In the genomic region with DNA sequence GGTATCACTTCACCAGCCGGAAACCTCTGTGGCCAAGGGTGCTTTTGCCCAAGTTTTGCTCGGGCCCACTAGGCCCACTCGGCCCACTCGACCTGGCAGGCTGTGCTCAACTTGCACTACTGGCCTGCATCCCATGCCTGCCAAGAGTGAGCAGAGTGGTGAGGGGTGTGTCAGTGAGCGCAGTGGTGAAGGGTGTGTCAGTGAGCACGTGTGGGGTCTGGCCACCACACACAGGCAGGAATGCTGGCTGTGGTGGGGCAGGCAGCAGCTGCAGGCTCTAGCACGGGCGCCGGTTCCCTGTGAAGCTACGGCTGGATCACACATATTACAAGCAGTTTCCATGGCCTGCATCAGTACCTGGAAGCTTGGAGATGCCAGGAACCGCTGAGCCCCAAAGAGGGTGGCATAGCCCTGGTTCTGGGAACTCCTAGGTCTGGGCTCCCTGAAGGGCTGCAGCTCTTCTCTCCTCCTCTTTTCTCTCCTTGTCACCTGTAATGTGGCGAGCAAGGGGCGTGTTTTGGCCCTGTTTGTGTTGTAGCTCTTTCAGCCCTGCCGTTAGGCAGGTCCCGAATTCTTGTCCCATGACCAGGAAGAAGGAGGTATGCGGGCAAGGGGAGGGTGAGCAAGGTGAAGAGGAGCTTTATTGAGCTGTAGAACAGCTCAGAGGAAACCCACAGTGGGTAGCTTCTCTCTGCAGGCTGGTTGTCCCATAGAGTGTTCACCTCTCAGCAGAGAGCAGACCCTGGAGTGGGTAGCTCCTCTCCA, we compare ENCODE assay signal across 19 cellular contexts. TPM values are rescaled to one million over a fixed set of nuclear protein-coding genes. Genes with fewer than 3 reads are reported as not detected.
DNase-seq lines count a peak whose midpoint lies in the region; ATAC-seq and TF ChIP-seq lines count a peak whose summit lies in the region.
"Had no signal": no experiment of that assay in that cellular context is flagged by ENCODE, and none has a peak within 500 bp of the region (broad histone marks: within the 10 kb centered on the region; RNA-seq: fewer than 3 reads in every experiment).

No MANE protein-coding gene starts in this region.

- H3K9me3 ChIP-seq in Panc1 (ENCODE audit: control insufficient read depth, insufficient read depth, low read depth, low read length) (no peaks in the 10 kb centered on the region), trophoblast cell (ENCODE audit: insufficient read depth, low read depth, low read length) (no peaks in the 10 kb centered on the region)
- H3K9me3 ChIP-seq: A549 had no signal

- no peak overlapping the region for H2BK5ac ChIP-seq in trophoblast cell (ENCODE audit: low read depth, low read length, poor library complexity)

- no TSS peak for BruUV-seq in Panc1 (replicated peaks; lab: Mats Ljungman, UMichigan)

- H3K27ac ChIP-seq in Panc1 (ENCODE audit: low read length), result peak overlapping the region; percentile 60; the same call in 1 of the 2 replicates
- H3K27ac ChIP-seq in epithelial cell of prostate, result peak overlapping the region; percentile 13
- no peak overlapping the region for H3K27ac ChIP-seq in trophoblast cell (ENCODE audit: low read depth, low read length)
- H3K27ac ChIP-seq: A549 had no signal

- H2AK5ac ChIP-seq in trophoblast cell (ENCODE audit: low read length), result no peak overlapping the region

- no peak overlapping the region for H2AFZ ChIP-seq in trophoblast cell (ENCODE audit: insufficient read depth, low read length, poor library complexity)

- no peak overlapping the region for H3K14ac ChIP-seq in trophoblast cell (ENCODE audit: low read length)

- H3K4me1 ChIP-seq in Panc1 (ENCODE audit: control insufficient read depth, insufficient read depth, low read length), result peaks cover 4% of the 10 kb centered on the region
- H3K4me1 ChIP-seq in trophoblast cell (ENCODE audit: control insufficient read depth in 1 of 2, insufficient read depth in 2 of 2, low read length in 2 of 2), result peaks cover 2 to 3% of the 10 kb centered on the region in 2 experiments
- H3K4me1 ChIP-seq: A549 had no signal

- no peak overlapping the region for H4K8ac ChIP-seq in trophoblast cell (ENCODE audit: low read depth, low read length)

- no peak overlapping the region for H2BK120ac ChIP-seq in trophoblast cell (ENCODE audit: insufficient read depth, low read length, poor library complexity)

- no peak for TF ChIP-seq CTCF in Panc1 (IDR thresholded peaks at IDR 0.05)
- no peak for TF ChIP-seq CTCF in omental fat pad (IDR thresholded peaks at IDR 0.05)

- intact Hi-C loops in Panc1 (cut with micrococcal nuclease; ENCODE audit: unreplicated experiment), result no loop called here

- in situ Hi-C loops in Panc1 (cut with HindIII; ENCODE audit: low pct_unique_long_range_greater_than_20kb, low sequenced_read_pairs), result no loop called here

- H3K23ac ChIP-seq in trophoblast cell (ENCODE audit: low read length), result no peak overlapping the region

- ATAC-seq in Panc1, result peak; percentile 22; the same call in 1 of the 2 replicates
- no peak for ATAC-seq in omental fat pad (ENCODE audit: low FRiP score)
- ATAC-seq in HG02870 (IDR thresholded peaks at IDR 0.05; ENCODE audit: unreplicated experiment), result no peak
- ATAC-seq: A549 had no signal

- H3K4ac ChIP-seq in trophoblast cell (ENCODE audit: low read depth, low read length), result no peak overlapping the region

- H3K27me3 ChIP-seq in Panc1 (ENCODE audit: control insufficient read depth, insufficient read depth, low read length) (no peaks in the 10 kb centered on the region), trophoblast cell (ENCODE audit: insufficient read depth, low read length) (no peaks in the 10 kb centered on the region)

- DNase-seq in Daoy (ENCODE audit: low read depth), result peak; percentile 13
- no peak for DNase-seq in Panc1 (ENCODE audit: low read depth, low spot score)
- DNase-seq in epithelial cell of prostate (ENCODE audit: low read depth, low spot score), result no peak
- DNase-seq in trophoblast cell, result peak; percentile 68 to 88
- DNase-seq in omental fat pad (ENCODE audit: low spot score), result no peak
- no peak for DNase-seq in NCI-H82 treated with DMSO at 0.1 percent for 48 hours (lab: John Stamatoyannopoulos, UW; ENCODE audit: unreplicated experiment)
- DNase-seq: CD4-positive, CD25-positive, alpha-beta regulatory T cell; DMS53; Karpas-422; MV-4-11; NCI-H1417 treated with DMSO at 0.1 percent for 48 hours; NCI-H2029; NCI-H2171 treated with DMSO at 0.1 percent for 48 hours; NCI-H510A had no signal

- H3K36me3 ChIP-seq in Panc1 (ENCODE audit: control insufficient read depth, insufficient read depth, low read length) (no peaks in the 10 kb centered on the region; the same call in none of the 2 replicates), trophoblast cell (ENCODE audit: control insufficient read depth in 1 of 2, insufficient read depth in 2 of 2, low read length in 2 of 2) (no peaks in the 10 kb centered on the region)

- no peak overlapping the region for H3K9ac ChIP-seq in trophoblast cell (ENCODE audit: low read length)

- H3K79me2 ChIP-seq in trophoblast cell (ENCODE audit: control insufficient read depth, insufficient read depth, low read length, poor library complexity), result no peaks in the 10 kb centered on the region

- H3K18ac ChIP-seq in trophoblast cell (ENCODE audit: low read length), result no peak overlapping the region

- H3K79me1 ChIP-seq in trophoblast cell (ENCODE audit: low read length), result no peaks in the 10 kb centered on the region

- no peak overlapping the region for H4K12ac ChIP-seq in trophoblast cell (ENCODE audit: low read depth, low read length)

- POLR2A ChIA-PET in Panc1 (lab: Charles Lee), result no interaction called here

- H2BK12ac ChIP-seq in trophoblast cell (ENCODE audit: low read length), result no peak overlapping the region

- H4K91ac ChIP-seq in trophoblast cell (ENCODE audit: low read depth, low read length), result no peak overlapping the region

- CTCF ChIA-PET in Panc1 (lab: Charles Lee), result no interaction called here

- no peak overlapping the region for H3K4me2 ChIP-seq in trophoblast cell (ENCODE audit: low read length)
- H3K4me2 ChIP-seq: A549 had no signal

- no CpG with 5 or more reads among the region's 16 CpGs for WGBS in trophoblast cell (ENCODE audit: extremely low coverage, insufficient coverage, insufficient read length)

- H3K4me3 ChIP-seq in Panc1 (ENCODE audit: low read depth in 2 of 2, low read length in 2 of 2) (no peak overlapping the region), trophoblast cell (ENCODE audit: low read depth, low read length) (no peak overlapping the region)
- H3K4me3 ChIP-seq: A549 had no signal

RNA-seq across cellular contexts. Expression of a gene that starts 51.0 kb away (rescaled TPM):
- 0.54 TPM in 1 of 2 replicates, not detected in the other for total RNA-seq in Daoy (2014; rRNA removed; shearing (Covaris generic))
- total RNA-seq in Panc1 (2021; ENCODE audit: unreplicated experiment), result not detected
- polyA plus RNA-seq in Panc1 (2012; ENCODE audit: insufficient read length), result 0.24 TPM
- polyA plus RNA-seq in trophoblast cell (2013), result not detected in 2 replicates
- total RNA-seq in omental fat pad, result not detected
- total RNA-seq: CD4-positive, CD25-positive, alpha-beta regulatory T cell; G401; RPMI7951; SK-MEL-5 had no signal
- polyA plus RNA-seq: A549; CD4-positive, CD25-positive, alpha-beta regulatory T cell had no signal

Comparison
In these comparisons a context has a peak if more than half of its experiments do, and no peak if none do; other contexts are left out.
1. DNase-seq: peak in Daoy (single experiment) and trophoblast cell (2 of 2); none in Panc1 (single experiment), epithelial cell of prostate (single experiment), omental fat pad (single experiment) and NCI-H82 treated with DMSO at 0.1 percent for 48 hours (single experiment).